In the genomic region with DNA sequence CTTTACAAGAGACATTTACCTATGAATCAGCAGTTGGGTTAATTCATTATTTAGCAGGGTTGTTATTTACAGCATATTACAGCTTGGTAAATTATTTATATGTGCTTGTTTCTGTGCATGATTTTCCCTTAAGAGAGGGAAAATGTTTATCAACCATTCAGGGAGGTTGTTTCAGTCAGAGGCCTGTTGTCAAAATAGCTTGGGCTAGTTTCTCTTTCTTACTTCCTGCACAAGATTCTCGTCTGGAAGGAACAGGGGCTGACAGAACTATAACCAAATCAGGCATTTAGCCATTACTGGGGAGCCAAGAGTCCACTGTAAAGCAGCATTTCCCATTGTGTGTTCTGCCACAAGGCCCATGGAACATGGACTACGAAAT, we compare ENCODE assay signal across 18 cellular contexts.
A peak's percentile ranks its signal among the peaks of the same experiment; 100 is the strongest.
DNase-seq lines count a peak whose midpoint lies in the region; ATAC-seq lines count a peak whose summit lies in the region.
"Had no signal": no experiment of that assay in that cellular context is flagged by ENCODE, and none has a peak within 500 bp of the region (broad histone marks: within the 10 kb centered on the region; RNA-seq: fewer than 3 reads in every experiment).

No MANE protein-coding gene starts in this region.

- peak overlapping the region; percentile 45 for H3K27ac ChIP-seq in urinary bladder (ENCODE audit: low read depth)

- WGBS in urinary bladder, result 53% methylated on average over 2 of the region's 2 CpGs

- intact Hi-C loops in left colon (cut with DNase I, micrococcal nuclease), result no loop called here

- H3K36me3 ChIP-seq in urinary bladder (ENCODE audit: insufficient read depth), result no peaks in the 10 kb centered on the region
- H3K36me3 ChIP-seq: BE2C had no signal

- no peaks in the 10 kb centered on the region for H3K4me1 ChIP-seq in urinary bladder (ENCODE audit: insufficient read depth)
- H3K4me1 ChIP-seq: BE2C had no signal

- H3K4me3 ChIP-seq in urinary bladder (ENCODE audit: low read depth, low read length), result no peak overlapping the region

- ATAC-seq in GM18909 (IDR thresholded peaks at IDR 0.05; ENCODE audit: poor library complexity, unreplicated experiment) (peak; percentile 48), HG02981 (IDR thresholded peaks at IDR 0.05; ENCODE audit: unreplicated experiment) (peak; percentile 36), left colon (peak; percentile 48), HG03442 (IDR thresholded peaks at IDR 0.05; ENCODE audit: unreplicated experiment) (no peak), GM18517 (IDR thresholded peaks at IDR 0.05; ENCODE audit: unreplicated experiment) (no peak)
- ATAC-seq: CD8-positive, alpha-beta T cell had no signal

- DNase-seq in left colon (no peak), NCI-H187 (lab: John Stamatoyannopoulos, UW) (no peak)
- DNase-seq: BE2C; CD8-positive, alpha-beta T cell; DMS79 treated with DMSO at 0.1 percent for 48 hours; GF-D8; GOT3; NCI-H1092 treated with DMSO at 0.1 percent for 48 hours; NCI-H1694 treated with DMSO at 0.1 percent for 48 hours; NCI-H2171; NCI-H446 treated with DMSO at 0.1 percent for 48 hours; NCI-H774; SHP77 treated with DMSO at 0.1 percent for 48 hours had no signal

Comparison
In these comparisons a context has a peak if more than half of its experiments do, and no peak if none do; other contexts are left out.
1. ATAC-seq: peak in GM18909 (single experiment), HG02981 (single experiment) and left colon (single experiment); none in HG03442 (single experiment) and GM18517 (single experiment).